ENCODE assay signal across 20 cellular contexts in genomic region chr3:162512488-162512887, GRCh38.
"Had no signal": no experiment of that assay in that cellular context is flagged by ENCODE, and none has a peak within 500 bp of the region (broad histone marks: within the 10 kb centered on the region; RNA-seq: fewer than 3 reads in every experiment).

No MANE protein-coding gene starts in this region.

- H3K9me3 Mint-ChIP-seq: neural crest cell had no signal

- H3K9me3 ChIP-seq: colonic mucosa, right atrium auricular region, tibial artery, upper lobe of left lung, uterus had no signal

- H3K4me1 ChIP-seq: colonic mucosa, heart left ventricle, right atrium auricular region, tibial artery, upper lobe of left lung, uterus had no signal

- H3K36me3 Mint-ChIP-seq: mesothelial cell of epicardium; stimulated activated effector memory CD8-positive, alpha-beta T cell treated with anti-CD3 and anti-CD28 coated beads, Interleukin-12 subunit alpha, Interleukin-12 subunit beta, amount 100 ng/mL, for 72 hours had no signal

- H3K27me3 ChIP-seq: colonic mucosa, heart left ventricle, right atrium auricular region, tibial artery, upper lobe of left lung, uterus had no signal

- DNase-seq: colonic mucosa; dermis blood vessel endothelial cell; erythroblast; heart left ventricle; hippocampal formation; kidney glomerular epithelial cell; natural killer cell; stimulated activated CD4-positive, alpha-beta T cell treated with anti-CD3 and anti-CD28 coated beads, Interleukin-4, amount 100 ng/mL, for 1 hour; stimulated activated CD8-positive, alpha-beta memory T cell treated with anti-CD3 and anti-CD28 coated beads, Interleukin-4, amount 100 ng/mL, for 48 hours; tibial artery; upper lobe of left lung; uterus had no signal

- H3K27me3 Mint-ChIP-seq: stimulated activated naive CD8-positive, alpha-beta T cell treated with anti-CD3 and anti-CD28 coated beads, Interleukin-15, Interleukin-2, amounts not matched to agents 100 ng/mL and 50 ng/mL, for 24 hours had no signal

- H3K27ac Mint-ChIP-seq: mesothelial cell of epicardium; natural killer cell; stimulated activated effector memory CD8-positive, alpha-beta T cell treated with anti-CD3 and anti-CD28 coated beads, Interleukin-12 subunit alpha, Interleukin-12 subunit beta, amount 100 ng/mL, for 72 hours; stimulated activated naive CD8-positive, alpha-beta T cell treated with anti-CD3 and anti-CD28 coated beads, Interleukin-15, Interleukin-2, amounts not matched to agents 100 ng/mL and 50 ng/mL, for 24 hours had no signal

- H3K27ac ChIP-seq: colonic mucosa, heart left ventricle, right atrium auricular region, tibial artery, upper lobe of left lung, uterus had no signal

- H3K4me3 ChIP-seq: colonic mucosa, heart left ventricle, right atrium auricular region, tibial artery, upper lobe of left lung, uterus had no signal

- H3K4me3 Mint-ChIP-seq: mesothelial cell of epicardium; natural killer cell; neural crest cell; stimulated activated effector memory CD8-positive, alpha-beta T cell treated with anti-CD3 and anti-CD28 coated beads, Interleukin-12 subunit alpha, Interleukin-12 subunit beta, amount 100 ng/mL, for 72 hours; stimulated activated naive CD8-positive, alpha-beta T cell treated with anti-CD3 and anti-CD28 coated beads, Interleukin-15, Interleukin-2, amounts not matched to agents 100 ng/mL and 50 ng/mL, for 24 hours had no signal

- ATAC-seq: heart left ventricle; natural killer cell; stimulated activated effector memory CD8-positive, alpha-beta T cell treated with anti-CD3 and anti-CD28 coated beads, Interleukin-12 subunit alpha, Interleukin-12 subunit beta, amount 100 ng/mL, for 72 hours had no signal

- H3K4me1 Mint-ChIP-seq: mesothelial cell of epicardium; natural killer cell; neural crest cell; stimulated activated effector memory CD8-positive, alpha-beta T cell treated with anti-CD3 and anti-CD28 coated beads, Interleukin-12 subunit alpha, Interleukin-12 subunit beta, amount 100 ng/mL, for 72 hours had no signal

- FAIRE-seq: endothelial cell of umbilical vein, frontal cortex, islet of Langerhans had no signal

- H3K36me3 ChIP-seq: colonic mucosa, heart left ventricle, right atrium auricular region, tibial artery, upper lobe of left lung, uterus had no signal
